ENCODE assay signal across 8 cellular contexts in the genomic region with DNA sequence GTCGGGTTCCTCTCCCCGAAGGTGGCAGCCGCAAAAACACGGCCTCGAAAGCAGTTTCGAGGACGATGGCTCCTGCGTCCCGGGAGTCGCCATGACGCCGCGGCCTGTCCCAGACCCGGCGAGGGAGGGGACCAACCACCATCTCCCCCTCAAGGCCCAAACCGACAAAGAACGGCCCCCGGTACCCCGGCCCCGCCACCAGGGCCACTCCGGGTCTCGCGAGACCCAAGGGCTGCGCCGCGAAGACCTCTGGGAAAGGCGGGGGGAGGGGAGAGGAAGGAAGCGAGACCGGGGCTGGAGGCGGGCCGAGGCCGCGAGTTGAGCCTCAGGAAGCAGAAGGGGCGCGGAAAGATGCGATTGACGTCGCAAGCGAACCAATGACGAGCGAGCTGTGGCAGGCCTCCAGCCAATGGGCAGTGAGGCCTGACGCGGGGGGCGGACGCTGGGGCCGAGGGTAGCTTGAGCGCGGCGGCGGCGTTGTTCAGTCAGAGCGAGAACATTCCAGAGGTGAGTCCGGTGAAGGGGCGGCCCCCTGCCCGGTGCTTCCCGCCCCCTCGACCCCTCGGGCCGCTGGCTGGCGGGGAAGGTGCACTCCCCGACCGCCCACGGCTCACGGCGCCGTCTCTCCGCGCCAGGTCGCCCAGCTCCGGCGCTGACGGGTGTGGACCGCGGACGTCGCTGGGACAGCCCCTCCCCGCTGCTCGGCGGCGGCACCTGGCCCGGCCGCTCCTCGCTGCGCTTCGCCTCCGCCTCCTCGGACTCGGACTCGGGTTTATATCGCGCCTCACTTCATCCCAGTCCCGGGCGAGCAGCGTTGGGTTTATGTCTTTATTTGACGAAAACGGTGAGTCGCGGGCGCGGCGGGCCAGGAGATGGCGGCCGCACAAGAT. TPM values are rescaled to one million over a fixed set of nuclear protein-coding genes. Genes with fewer than 3 reads are reported as not detected.
DNase-seq lines count a peak whose midpoint lies in the region; ATAC-seq and TF ChIP-seq lines count a peak whose summit lies in the region.

A gene (plus strand): TSS at position 484 of the 890 bp plus-strand sequence. CDS start 1,624 bp downstream, outside the sequence.

- peak within 1 kb of the TSS; percentile 91 for H3K4me3 ChIP-seq in RWPE2 (ENCODE audit: severe bottlenecking)
- H3K4me3 ChIP-seq in fibroblast of mammary gland (ENCODE audit: control insufficient read depth, low read depth, low read length) = peak within 1 kb of the TSS; percentile 92

- H3K4me1 ChIP-seq in RWPE2 (ENCODE audit: insufficient read depth, poor library complexity, severe bottlenecking) = peaks cover 13% of the 10 kb centered on the region

- peaks cover 2% of the 10 kb centered on the region for H3K27me3 Mint-ChIP-seq in activated T-helper 2 cell treated with anti-CD3 and anti-CD28 coated beads, Interferon-gamma antibody, Interleukin-2, Interleukin-4, amounts not matched to agents 10 μg/mL and 5 μg/mL and 100 μg/mL, durations not matched to agents 14 hours and 24 hours and 36 hours (ENCODE audit: low read depth)
- H3K27me3 Mint-ChIP-seq in natural killer cell (ENCODE audit: low read depth in 2 of 2) = no peaks in the 10 kb centered on the region

- H3K27ac ChIP-seq in RWPE2 (ENCODE audit: poor library complexity, severe bottlenecking) = peak within 1 kb of the TSS; percentile 88

- ATAC-seq in RWPE2 (ENCODE audit: low read depth) = peak; percentile 87
- ATAC-seq in natural killer cell = peak; percentile 82 to 94 (median 87)

- H3K27ac Mint-ChIP-seq in activated T-helper 2 cell treated with anti-CD3 and anti-CD28 coated beads, Interferon-gamma antibody, Interleukin-2, Interleukin-4, amounts not matched to agents 10 μg/mL and 5 μg/mL and 100 μg/mL, durations not matched to agents 14 hours and 24 hours and 36 hours = peak within 1 kb of the TSS; percentile 97
- peak within 1 kb of the TSS; percentile 92 to 99 for H3K27ac Mint-ChIP-seq in natural killer cell

- no peaks in the 10 kb centered on the region for H3K9me3 ChIP-seq in RWPE2 (ENCODE audit: severe bottlenecking)

- H3K4me3 Mint-ChIP-seq in activated T-helper 2 cell treated with anti-CD3 and anti-CD28 coated beads, Interferon-gamma antibody, Interleukin-2, Interleukin-4, amounts not matched to agents 10 μg/mL and 5 μg/mL and 100 μg/mL, durations not matched to agents 14 hours and 24 hours and 36 hours (ENCODE audit: low read depth) = peak within 1 kb of the TSS; percentile 89
- H3K4me3 Mint-ChIP-seq in natural killer cell = peak within 1 kb of the TSS; percentile 96

- no peaks in the 10 kb centered on the region for H3K9me3 Mint-ChIP-seq in activated T-helper 2 cell treated with anti-CD3 and anti-CD28 coated beads, Interferon-gamma antibody, Interleukin-2, Interleukin-4, amounts not matched to agents 10 μg/mL and 5 μg/mL and 100 μg/mL, durations not matched to agents 14 hours and 24 hours and 36 hours
- no peaks in the 10 kb centered on the region for H3K9me3 Mint-ChIP-seq in natural killer cell

- peaks cover 30% of the 10 kb centered on the region for H3K4me1 Mint-ChIP-seq in activated T-helper 2 cell treated with anti-CD3 and anti-CD28 coated beads, Interferon-gamma antibody, Interleukin-2, Interleukin-4, amounts not matched to agents 10 μg/mL and 5 μg/mL and 100 μg/mL, durations not matched to agents 14 hours and 24 hours and 36 hours (ENCODE audit: low read depth)
- H3K4me1 Mint-ChIP-seq in natural killer cell = peaks cover 34 to 41% of the 10 kb centered on the region in 2 donors

- intact Hi-C loops in activated T-helper 2 cell treated with anti-CD3 and anti-CD28 coated beads, Interferon-gamma antibody, Interleukin-2, Interleukin-4, amounts not matched to agents 10 μg/mL and 5 μg/mL and 100 μg/mL, durations not matched to agents 14 hours and 24 hours and 36 hours (cut with micrococcal nuclease) = loop anchor here (1.0 to 5.0 kb wide), 3 partner anchors 51 to 1017 kb away; a partner anchor contains a TSS
- intact Hi-C loops in natural killer cell (cut with micrococcal nuclease) = loop anchor here (1.0 kb wide), 1 partner anchor 51 kb away; a partner anchor contains a TSS

- peak; percentile 100 for DNase-seq in ELF-1 (ENCODE audit: low read depth, low spot score)
- DNase-seq in H4 (ENCODE audit: low spot score) = peak; percentile 96
- DNase-seq in LoVo (ENCODE audit: low spot score) = peak; percentile 98
- DNase-seq in RWPE2 (ENCODE audit: low spot score) = peak; percentile 99
- peak; percentile 98 for DNase-seq in activated T-helper 2 cell treated with anti-CD3 and anti-CD28 coated beads, Interferon-gamma antibody, Interleukin-2, Interleukin-4, amounts not matched to agents 10 μg/mL and 5 μg/mL and 100 μg/mL, durations not matched to agents 14 hours and 24 hours and 36 hours (ENCODE audit: low spot score)
- DNase-seq in fibroblast of mammary gland (ENCODE audit: low read depth) = peak; percentile 98
- DNase-seq in natural killer cell = peak; percentile 98
- DNase-seq in stimulated activated naive CD4-positive, alpha-beta T cell treated with Interleukin-2 at 50 U/mL for 16 hours (lab: John Stamatoyannopoulos, UW) = peak; percentile 99

- H3K27me3 ChIP-seq in RWPE2 (ENCODE audit: insufficient read depth, poor library complexity, severe bottlenecking) = no peaks in the 10 kb centered on the region

- TF ChIP-seq CTCF in RWPE2 (IDR thresholded peaks at IDR 0.05; ENCODE audit: poor library complexity, severe bottlenecking) (no peak), fibroblast of mammary gland (conservative IDR thresholded peaks at IDR 0.05; ENCODE audit: control insufficient read depth, insufficient read depth, low read depth, low read length) (no peak), natural killer cell (IDR thresholded peaks at IDR 0.05) (peak; percentile 44)

- H3K36me3 Mint-ChIP-seq in activated T-helper 2 cell treated with anti-CD3 and anti-CD28 coated beads, Interferon-gamma antibody, Interleukin-2, Interleukin-4, amounts not matched to agents 10 μg/mL and 5 μg/mL and 100 μg/mL, durations not matched to agents 14 hours and 24 hours and 36 hours (ENCODE audit: low read depth) = peaks cover 44% of the 10 kb centered on the region
- peaks cover 28% of the 10 kb centered on the region for H3K36me3 Mint-ChIP-seq in natural killer cell

- H3K36me3 ChIP-seq in RWPE2 (ENCODE audit: low read depth) = peaks cover 43% of the 10 kb centered on the region

RNA-seq across cellular contexts. Expression of the gene that starts here (rescaled TPM):
- 87.3 and 145 TPM in 2 replicates for total RNA-seq in H4 (2014; rRNA removed; shearing (Covaris generic))
- total RNA-seq in activated T-helper 2 cell treated with anti-CD3 and anti-CD28 coated beads, Interferon-gamma antibody, Interleukin-2, Interleukin-4, amounts not matched to agents 10 μg/mL and 5 μg/mL and 100 μg/mL, durations not matched to agents 14 hours and 24 hours and 36 hours = 261 TPM in 2 replicates
- 100 to 1,000 TPM; 498 to 670 (median 594) TPM for total RNA-seq in natural killer cell

Comparison
In these comparisons a context has a peak if more than half of its experiments do, and no peak if none do; other contexts are left out.
1. Peak in every context shown above with its lines: DNase-seq, ATAC-seq, H3K4me3 ChIP-seq and H3K27ac ChIP-seq.